Comparison of ENCODE assay signal across 18 cellular contexts in the genomic region with DNA sequence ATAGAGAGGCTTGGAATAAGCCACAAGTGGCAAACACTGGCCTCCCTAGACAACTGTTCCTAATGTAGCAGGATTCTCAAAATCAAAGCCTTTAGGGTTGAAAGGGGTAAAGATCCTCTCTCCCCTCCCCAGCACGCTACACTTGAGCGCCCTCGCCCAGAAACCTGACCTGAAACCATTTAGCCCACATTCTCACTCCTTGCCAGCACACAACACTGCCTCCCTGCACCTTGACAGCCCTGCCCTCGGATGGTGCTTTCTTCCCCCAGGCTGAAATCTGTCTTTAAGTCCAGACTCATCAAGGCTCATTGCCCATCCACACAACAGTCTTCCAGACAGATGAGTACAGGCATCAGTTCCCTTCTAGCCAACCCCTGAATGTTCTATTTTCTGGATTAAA.
"Had no signal": no experiment of that assay in that cellular context is flagged by ENCODE, and none has a peak within 500 bp of the region (broad histone marks: within the 10 kb centered on the region; RNA-seq: fewer than 3 reads in every experiment).

No MANE protein-coding gene starts in this region.

- H3K36me3 ChIP-seq: spleen, thyroid gland had no signal

- ATAC-seq: activated CD8-positive, alpha-beta T cell treated with anti-CD3 and anti-CD28 coated beads, Interleukin-2, amount 10 ng/mL, durations not matched to agents 7 days and 5 days; left lobe of liver; stimulated activated naive B cell treated with anti-CD40 and anti-IgM and Interleukin-4, amounts not matched to agents 10 μg/mL and 1 μg/mL and 100 μg/mL, for 72 hours had no signal

- H3K9me3 ChIP-seq: thyroid gland had no signal

- H3K27ac ChIP-seq: dorsolateral prefrontal cortex, spleen, thyroid gland had no signal

- DNase-seq: activated CD4-positive, alpha-beta T cell treated with anti-CD3 and anti-CD28 coated beads, Interleukin-2, amount 10 ng/mL, durations not matched to agents 7 days and 5 days; activated CD8-positive, alpha-beta T cell treated with anti-CD3 and anti-CD28 coated beads, Interleukin-2, amount 10 ng/mL, durations not matched to agents 7 days and 5 days; activated naive CD4-positive, alpha-beta T cell treated with Interleukin-2 at 50 U/mL for 16 hours; activated T-cell treated with anti-CD3 and anti-CD28 coated beads, Interleukin-2, amount 50 U/mL, for 24 hours; caudate nucleus; dorsolateral prefrontal cortex; foreskin fibroblast; hypothalamus; islet precursor cell; midbrain; nucleus accumbens; posterior cingulate gyrus; retina; spleen; stimulated activated naive B cell treated with anti-CD40 and anti-IgM and Interleukin-4, amounts not matched to agents 10 μg/mL and 1 μg/mL and 100 μg/mL, for 72 hours; thyroid gland had no signal

- H3K4me3 ChIP-seq: dorsolateral prefrontal cortex, lung, spleen, thyroid gland had no signal

- H3K4me1 ChIP-seq: spleen, thyroid gland had no signal

- H3K27me3 ChIP-seq: dorsolateral prefrontal cortex, thyroid gland had no signal
